In the genomic region with DNA sequence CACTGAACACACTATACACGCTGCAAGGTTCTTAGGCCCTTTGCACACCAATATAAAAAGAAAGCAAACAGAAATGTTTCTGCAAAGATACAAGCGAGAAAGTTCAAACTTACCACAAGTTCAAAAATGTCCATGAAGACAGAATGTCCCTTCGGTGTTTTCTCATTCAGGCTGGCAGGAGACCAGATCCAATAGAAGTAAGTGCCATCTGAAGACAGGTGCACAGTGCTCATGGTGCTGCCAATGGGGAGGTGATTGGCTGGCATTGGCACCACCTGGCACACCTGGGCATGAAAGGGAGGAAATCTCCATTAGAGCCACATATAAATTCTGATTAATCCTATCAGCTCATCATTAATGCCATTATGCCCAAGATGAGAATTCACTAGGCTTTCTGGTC, we compare ENCODE assay signal across 18 cellular contexts.
"Had no signal": no experiment of that assay in that cellular context is flagged by ENCODE, and none has a peak within 500 bp of the region (broad histone marks: within the 10 kb centered on the region; RNA-seq: fewer than 3 reads in every experiment).

No MANE protein-coding gene starts in this region.

- H3K27ac Mint-ChIP-seq: activated naive CD8-positive, alpha-beta T cell; T-cell had no signal

- DNase-seq: activated CD4-positive, alpha-beta T cell treated with anti-CD3 and anti-CD28 coated beads, Interleukin-2, amount 50 U/mL, for 1 hour; activated CD8-positive, alpha-beta memory T cell treated with anti-CD3 and anti-CD28 coated beads, Interleukin-2, amount 50 U/mL, for 4 hours; activated gamma-delta T cell treated with Interleukin-2 at 50 U/mL for 16 hours; activated T-cell treated with anti-CD3 and anti-CD28 coated beads, Interleukin-2, amount 50 U/mL, for 48 hours; colonic mucosa; hypothalamus; occipital lobe; psoas muscle; right cardiac atrium; stimulated activated CD4-positive, alpha-beta T cell treated with anti-CD3 and anti-CD28 coated beads, Interleukin-2, amount 100 ng/mL, for 24 hours; stimulated activated naive CD8-positive, alpha-beta T cell treated with anti-CD3 and anti-CD28 coated beads, Interleukin-15, Interleukin-2, amounts not matched to agents 100 U/mL and 50 U/mL, for 24 hours; T-cell; T1000; transverse colon; uterus had no signal

- H3K9me3 Mint-ChIP-seq: T-cell had no signal

- H3K27me3 Mint-ChIP-seq: activated naive CD8-positive, alpha-beta T cell; T-cell had no signal

- H3K4me3 Mint-ChIP-seq: activated naive CD8-positive, alpha-beta T cell; T-cell had no signal

- ATAC-seq: activated CD4-positive, CD25-positive, alpha-beta regulatory T cell treated with anti-CD3 and anti-CD28 coated beads, Interleukin-2, amount 50 U/mL, for 24 hours; left lobe of liver; psoas muscle; right cardiac atrium; stimulated activated naive CD8-positive, alpha-beta T cell treated with anti-CD3 and anti-CD28 coated beads, Interleukin-15, Interleukin-2, amounts not matched to agents 100 U/mL and 50 U/mL, for 24 hours; T-cell had no signal
